ENCODE assay signal across 25 cellular contexts in the genomic region with DNA sequence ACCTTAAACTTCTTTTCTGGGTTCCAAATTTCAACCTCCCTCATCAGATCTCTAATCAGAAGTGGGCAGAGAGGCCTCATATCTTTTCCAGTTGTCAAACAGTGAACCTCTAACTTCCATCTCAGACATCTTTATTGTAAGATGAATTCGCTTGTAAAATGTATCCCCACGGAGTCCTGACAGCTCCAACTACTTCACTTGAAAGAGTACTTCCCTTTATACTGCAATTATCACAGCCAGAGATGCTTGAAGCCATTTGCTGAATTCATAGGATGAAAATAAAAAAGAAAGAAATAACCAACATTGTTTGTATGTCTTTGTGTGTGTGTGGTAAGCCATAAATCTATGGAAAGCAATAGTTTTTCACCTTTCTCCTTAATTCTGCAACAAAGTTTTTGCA.
"Had no signal": no experiment of that assay in that cellular context is flagged by ENCODE, and none has a peak within 500 bp of the region (broad histone marks: within the 10 kb centered on the region; RNA-seq: fewer than 3 reads in every experiment).

No MANE protein-coding gene starts in this region.

- H3K4me3 ChIP-seq: coronary artery, dorsolateral prefrontal cortex had no signal

- DNase-seq: activated CD4-positive, alpha-beta memory T cell treated with anti-CD3 and anti-CD28 coated beads for 36 hours; activated CD4-positive, alpha-beta T cell treated with anti-CD3 and anti-CD28 coated beads for 36 hours; activated CD4-positive, alpha-beta T cell treated with anti-CD3 and anti-CD28 coated beads, Interleukin-2, amount 10 ng/mL, durations not matched to agents 24 days and 14 days; activated CD4-positive, CD25-positive, alpha-beta regulatory T cell; activated CD4-positive, CD25-positive, alpha-beta regulatory T cell treated with anti-CD3 and anti-CD28 coated beads, Interleukin-2, amount 50 U/mL, for 72 hours; activated CD8-positive, alpha-beta memory T cell treated with anti-CD3 and anti-CD28 coated beads, Interleukin-2, amount 10 ng/mL, durations not matched to agents 7 days and 5 days; activated CD8-positive, alpha-beta memory T cell treated with anti-CD3 and anti-CD28 coated beads, Interleukin-2, amount 50 U/mL, for 48 hours; activated CD8-positive, alpha-beta T cell treated with anti-CD3 and anti-CD28 coated beads, Interleukin-2, amount 10 ng/mL, durations not matched to agents 7 days and 5 days; activated gamma-delta T cell; activated naive CD4-positive, alpha-beta T cell; activated naive CD4-positive, alpha-beta T cell treated with anti-CD3 and anti-CD28 coated beads, Interleukin-2, amount 50 U/mL, for 16 hours; activated T-cell treated with anti-CD3 and anti-CD28 coated beads for 4 hours; activated T-cell treated with anti-CD3 and anti-CD28 coated beads, Interleukin-2, amount 50 U/mL, for 24 hours; activated T-cell treated with anti-CD3 and anti-CD28 coated beads, Interleukin-2, amount 50 U/mL, for 72 hours; amniotic stem cell; anterior cingulate cortex; brain microvascular endothelial cell; dorsolateral prefrontal cortex; effector memory CD4-positive, alpha-beta T cell; endodermal cell; foreskin fibroblast; head of caudate nucleus; T-helper 2 cell had no signal

- H3K36me3 ChIP-seq: brain microvascular endothelial cell had no signal

- ATAC-seq: activated CD4-positive, alpha-beta T cell treated with anti-CD3 and anti-CD28 coated beads for 36 hours; activated CD8-positive, alpha-beta memory T cell treated with anti-CD3 and anti-CD28 coated beads, Interleukin-2, amount 10 ng/mL, durations not matched to agents 7 days and 5 days; activated CD8-positive, alpha-beta T cell treated with anti-CD3 and anti-CD28 coated beads, Interleukin-2, amount 10 ng/mL, durations not matched to agents 7 days and 5 days; activated T-cell treated with anti-CD3 and anti-CD28 coated beads, Interleukin-2, amount 50 U/mL, for 72 hours; esophagus mucosa had no signal

- H3K27ac ChIP-seq: brain microvascular endothelial cell, coronary artery had no signal

- H3K27me3 ChIP-seq: brain microvascular endothelial cell, dorsolateral prefrontal cortex had no signal
